In genomic region chr1:43969746-43970466, GRCh38 we compare ENCODE assay signal across 8 cellular contexts. TPM values are rescaled to one million over a fixed set of nuclear protein-coding genes. Genes with fewer than 3 reads are reported as not detected.
A peak's percentile ranks its signal among the peaks of the same experiment; 100 is the strongest.
DNase-seq lines count a peak whose midpoint lies in the region; ATAC-seq and TF ChIP-seq lines count a peak whose summit lies in the region.

Gene DPH2, plus strand, starts transcription at chr1:43970010. Its CDS starts 166 bp downstream, at chr1:43970176.

- peak within 1 kb of the TSS; percentile 70 for H2AFZ ChIP-seq in parathyroid adenoma

- DNase-seq in NCI-H1417 (lab: John Stamatoyannopoulos, UW) (peak; percentile 95 to 98 (median 96)), SW 1271 (lab: John Stamatoyannopoulos, UW) (peak; percentile 88 to 94), Right ventricle myocardium superior (peak; percentile 98), tibial nerve (ENCODE audit: low spot score in 2 of 2) (peak; percentile 93 to 95)
- DNase-seq in activated naive CD8-positive, alpha-beta T cell treated with anti-CD3 and anti-CD28 coated beads, Interleukin-2, amount 50 U/mL, for 16 hours (ENCODE audit: low read depth, low spot score): peak; percentile 92

- H3K9ac ChIP-seq in parathyroid adenoma: no peak within 1 kb of the TSS

- H3K27ac ChIP-seq in parathyroid adenoma: no peak within 1 kb of the TSS
- H3K27ac ChIP-seq in tibial nerve: peak within 1 kb of the TSS in 2 of 4 donors; percentile 35 to 52

- H3K4me2 ChIP-seq in parathyroid adenoma (ENCODE audit: low read length): peak within 1 kb of the TSS; percentile 92

- H3K36me3 ChIP-seq in parathyroid adenoma (ENCODE audit: control insufficient read depth, insufficient read depth, low read length) (no peaks in the 10 kb centered on the region), tibial nerve (peaks cover 0 to 46% (median 0%) of the 10 kb centered on the region in 3 donors)

- TF ChIP-seq POLR2A in GM10847 (IDR thresholded peaks at IDR 0.05; ENCODE audit: extremely low read depth, insufficient read length) (peak; percentile 27), tibial nerve (IDR thresholded peaks at IDR 0.05) (peak in 1 of 2 donors; percentile 23)

- WGBS in tibial nerve, 2 donors: 0 to 1% methylated on average over 42 to 44 of the region's 47 CpGs

- intact Hi-C loops in Right ventricle myocardium superior (cut with DNase I): no loop called here

- H3K9me3 ChIP-seq in parathyroid adenoma (ENCODE audit: control insufficient read depth, low read length): no peaks in the 10 kb centered on the region
- H3K9me3 ChIP-seq in tibial nerve: no peaks in the 10 kb centered on the region

- no peak for TF ChIP-seq CTCF in parathyroid adenoma (IDR thresholded peaks at IDR 0.05)
- peak in 3 of 5 experiments; percentile 13 to 53 (median 21) for TF ChIP-seq CTCF in tibial nerve (IDR thresholded peaks at IDR 0.05)

- no peaks in the 10 kb centered on the region for H3K79me2 ChIP-seq in parathyroid adenoma

- ATAC-seq in HG02642 (IDR thresholded peaks at IDR 0.05; ENCODE audit: poor library complexity, unreplicated experiment) (peak; percentile 81), Right ventricle myocardium superior (ENCODE audit: poor library complexity) (peak; percentile 88)

- H3K27me3 ChIP-seq in parathyroid adenoma (ENCODE audit: control insufficient read depth, insufficient read depth, low read length) (no peaks in the 10 kb centered on the region), tibial nerve (no peaks in the 10 kb centered on the region)

- TF ChIP-seq EP300 in tibial nerve (IDR thresholded peaks at IDR 0.05): peak in 1 of 2 donors; percentile 74

- H3K4me1 ChIP-seq in parathyroid adenoma (peaks cover 7% of the 10 kb centered on the region), tibial nerve (peaks cover 3 to 30% (median 10%) of the 10 kb centered on the region in 4 donors)

- peak within 1 kb of the TSS; percentile 97 for H3K4me3 ChIP-seq in parathyroid adenoma (ENCODE audit: low read depth, low read length)
- peak within 1 kb of the TSS; percentile 71 to 88 (median 80) for H3K4me3 ChIP-seq in tibial nerve

RNA-seq across cellular contexts. Expression of gene DPH2, which starts in this region (rescaled TPM):
- total RNA-seq in Right ventricle myocardium superior (16.2 TPM), tibial nerve (10 to 100 TPM; 25.7 to 41.7 (median 31.9) TPM)
